In genomic region chr11:19627566-19627965, GRCh38 we compare ENCODE assay signal across 27 cellular contexts.
A peak's percentile ranks its signal among the peaks of the same experiment; 100 is the strongest.
DNase-seq lines count a peak whose midpoint lies in the region; ATAC-seq, FAIRE-seq and TF ChIP-seq lines count a peak whose summit lies in the region.
"Had no signal": no experiment of that assay in that cellular context is flagged by ENCODE, and none has a peak within 500 bp of the region (broad histone marks: within the 10 kb centered on the region; RNA-seq: fewer than 3 reads in every experiment).

No MANE protein-coding gene starts in this region.

- H3K27me3 ChIP-seq in PC-3 (ENCODE audit: low read length) (no peaks in the 10 kb centered on the region), ascending aorta (no peaks in the 10 kb centered on the region), lower lobe of right lung (ENCODE audit: low read depth) (no peaks in the 10 kb centered on the region), testis (no peaks in the 10 kb centered on the region)
- H3K27me3 ChIP-seq: adrenal gland, upper lobe of right lung had no signal

- H3K4me2 ChIP-seq in PC-3 (ENCODE audit: low read length): 0 out of 2 replicates have a peak overlapping the region, but pooled peaks have one; percentile 11

- no peak for ATAC-seq in PC-3
- no peak for ATAC-seq in lower lobe of right lung

- no TSS peak for BruUV-seq in PC-3 (replicated peaks; lab: Mats Ljungman, UMichigan)

- H3K9ac ChIP-seq in PC-3 (ENCODE audit: low read length): no peak overlapping the region

- intact Hi-C loops in PC-3 (cut with micrococcal nuclease) (no loop called here), ascending aorta (cut with DNase I) (loop anchor here (5.0 kb wide), 1 partner anchor 60 kb away; no protein-coding TSS in a partner anchor), lower lobe of right lung (cut with DNase I) (no loop called here), testis (cut with DNase I; ENCODE audit: low total_unique reads) (no loop called here)

- H3K36me3 ChIP-seq in PC-3 (ENCODE audit: low read depth, low read length) (no peaks in the 10 kb centered on the region), ascending aorta (no peaks in the 10 kb centered on the region), lower lobe of right lung (no peaks in the 10 kb centered on the region), testis (ENCODE audit: low read depth, missing control alignments) (no peaks in the 10 kb centered on the region)
- H3K36me3 ChIP-seq: adrenal gland, upper lobe of right lung had no signal

- H3K27ac ChIP-seq in PC-3 (ENCODE audit: low read length): peak overlapping the region; percentile 78
- peak overlapping the region; percentile 84 to 87 for H3K27ac ChIP-seq in ascending aorta
- H3K27ac ChIP-seq in lower lobe of right lung: peak overlapping the region; percentile 41
- peak overlapping the region; percentile 39 to 74 for H3K27ac ChIP-seq in testis

- TF ChIP-seq CTCF in PC-3 (conservative IDR thresholded peaks at IDR 0.05; ENCODE audit: low read depth, low read length) (no peak), ascending aorta (IDR thresholded peaks at IDR 0.05) (no peak), lower lobe of right lung (IDR thresholded peaks at IDR 0.05) (no peak), testis (IDR thresholded peaks at IDR 0.05) (no peak)

- CTCF ChIA-PET in PC-3 (lab: Charles Lee): no interaction called here

- no peak for DNase-seq in PC-3
- no peak for DNase-seq in ascending aorta (ENCODE audit: low spot score in 2 of 2)
- no peak for DNase-seq in lower lobe of right lung
- DNase-seq in testis: no peak
- no peak for DNase-seq in activated CD8-positive, alpha-beta memory T cell treated with anti-CD3 and anti-CD28 coated beads for 24 hours
- no peak for DNase-seq in DMS153 (lab: John Stamatoyannopoulos, UW)
- no peak for DNase-seq in frontal cortex (ENCODE audit: low spot score in 2 of 2)
- no peak for DNase-seq in MV-4-11 (lab: John Stamatoyannopoulos, UW)
- DNase-seq: activated CD4-positive, alpha-beta memory T cell treated with anti-CD3 and anti-CD28 coated beads, Interleukin-2, amount 10 ng/mL, durations not matched to agents 7 days and 5 days; activated CD4-positive, alpha-beta T cell treated with anti-CD3 and anti-CD28 coated beads for 1 hour; activated CD8-positive, alpha-beta memory T cell treated with anti-CD3 and anti-CD28 coated beads, Interleukin-2, amount 50 U/mL, for 48 hours; activated naive CD4-positive, alpha-beta T cell treated with anti-CD3 and anti-CD28 coated beads for 36 hours; Caco-2; effector CD8-positive, alpha-beta T cell; H9; head of caudate nucleus; KG1; MM.1S; mucosa of descending colon; NCI-H1417; NCI-H2029; NCI-H510A treated with DMSO at 0.1 percent for 48 hours; OCI-M1; stimulated activated CD4-positive, alpha-beta T cell treated with anti-CD3 and anti-CD28 coated beads, Interleukin-12 subunit alpha, Interleukin-12 subunit beta, amount 100 ng/mL, for 4 hours; stimulated activated CD4-positive, alpha-beta T cell treated with anti-CD3 and anti-CD28 coated beads, Interleukin-2, amount 100 ng/mL, for 48 hours; upper lobe of right lung had no signal

- no peaks in the 10 kb centered on the region for H3K9me3 ChIP-seq in PC-3 (ENCODE audit: low read length)
- H3K9me3 ChIP-seq in ascending aorta: no peaks in the 10 kb centered on the region
- no peaks in the 10 kb centered on the region for H3K9me3 ChIP-seq in lower lobe of right lung
- no peaks in the 10 kb centered on the region for H3K9me3 ChIP-seq in testis
- H3K9me3 ChIP-seq: adrenal gland, mucosa of descending colon, upper lobe of right lung had no signal

- FAIRE-seq in frontal cortex (lab: Jason Lieb, UNC): no peak

- no peaks in the 10 kb centered on the region for H4K20me1 ChIP-seq in PC-3 (ENCODE audit: low read length)

- no peaks in the 10 kb centered on the region for H3K9me2 ChIP-seq in PC-3 (replicated peaks; ENCODE audit: low read length)

- H3K4me1 ChIP-seq in PC-3 (ENCODE audit: insufficient read depth, low read length) (peaks cover 29% of the 10 kb centered on the region), ascending aorta (peaks cover 9 to 41% of the 10 kb centered on the region in 2 donors), lower lobe of right lung (peaks cover 20% of the 10 kb centered on the region), testis (peaks cover 16% of the 10 kb centered on the region)
- H3K4me1 ChIP-seq: Caco-2 had no signal

- no peak overlapping the region for H3K4me3 ChIP-seq in PC-3 (ENCODE audit: low read length)
- H3K4me3 ChIP-seq in ascending aorta: no peak overlapping the region
- no peak overlapping the region for H3K4me3 ChIP-seq in lower lobe of right lung
- no peak overlapping the region for H3K4me3 ChIP-seq in testis
- H3K4me3 ChIP-seq: adrenal gland, mucosa of descending colon, upper lobe of right lung had no signal

- no peak overlapping the region for H2AFZ ChIP-seq in PC-3 (ENCODE audit: low read length)

- H3K79me2 ChIP-seq in PC-3 (ENCODE audit: low read length): no peaks in the 10 kb centered on the region

- WGBS in testis, 2 donors: 62 to 75% methylated on average over 4 of the region's 4 CpGs

- H3F3A ChIP-seq in PC-3 (ENCODE audit: low read length, unreplicated experiment): no peaks in the 10 kb centered on the region

- POLR2A ChIA-PET in PC-3 (lab: Charles Lee; ENCODE audit: unreplicated experiment): no interaction called here

- TF ChIP-seq POLR2A in testis (IDR thresholded peaks at IDR 0.05): no peak
